8 cellular contexts compared by ENCODE assay signal in the genomic region with DNA sequence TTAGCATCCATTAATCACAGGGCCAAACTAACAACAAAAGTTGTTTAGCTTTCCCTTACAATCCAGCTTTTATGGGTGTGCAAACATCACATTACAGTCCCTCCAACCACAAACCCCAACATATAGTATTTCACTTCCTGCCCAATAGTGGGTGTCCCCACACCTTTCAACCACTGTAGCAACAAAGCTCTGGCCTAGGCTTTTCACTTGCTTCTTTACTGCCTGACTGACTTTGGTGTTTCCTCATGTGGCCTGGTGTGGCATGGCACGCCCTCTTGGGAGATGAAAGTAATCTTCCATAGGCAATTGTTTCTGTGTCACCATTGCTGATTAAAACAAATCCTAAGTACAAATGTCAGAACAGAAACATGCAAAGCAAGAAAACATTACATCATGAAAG. TPM values are rescaled to one million over a fixed set of nuclear protein-coding genes. Genes with fewer than 3 reads are reported as not detected.
DNase-seq lines count a peak whose midpoint lies in the region; ATAC-seq and TF ChIP-seq lines count a peak whose summit lies in the region.

No MANE protein-coding gene starts in this region.

- H3K27me3 ChIP-seq in KMS-11 (ENCODE audit: insufficient read depth, low read depth) (no peaks in the 10 kb centered on the region), upper lobe of right lung (no peaks in the 10 kb centered on the region), A673 (replicated peaks; ENCODE audit: insufficient read depth, low read depth, low read length, poor library complexity) (no peaks in the 10 kb centered on the region), sigmoid colon (no peaks in the 10 kb centered on the region)

- H3K9me3 ChIP-seq in upper lobe of right lung (no peaks in the 10 kb centered on the region), A673 (ENCODE audit: low read depth, low read length, poor library complexity, severe bottlenecking) (no peaks in the 10 kb centered on the region), sigmoid colon (no peaks in the 10 kb centered on the region)

- ATAC-seq in GM18508 (IDR thresholded peaks at IDR 0.05; ENCODE audit: insufficient read depth, unreplicated experiment) = peak; percentile 83
- peak; percentile 97 for ATAC-seq in GM21619 (IDR thresholded peaks at IDR 0.05; ENCODE audit: unreplicated experiment)
- ATAC-seq in upper lobe of right lung = peak; percentile 57

- H3K4me2 ChIP-seq in KMS-11 = peak overlapping the region; percentile 15; the same call in 1 of the 2 replicates

- no TSS peak for BruUV-seq in A673 (replicated peaks; lab: Mats Ljungman, UMichigan)

- H3K9ac ChIP-seq in KMS-11 = no peak overlapping the region

- H3K27me3 Mint-ChIP-seq in activated naive CD8-positive, alpha-beta T cell = no peaks in the 10 kb centered on the region

- 81 to 91% methylated on average over 1 of the region's 1 CpG for WGBS in lower leg skin, 2 donors
- WGBS in sigmoid colon, 2 donors = 18 to 34% methylated on average over 1 of the region's 1 CpG

- peaks cover 21% of the 10 kb centered on the region for H3K4me1 Mint-ChIP-seq in activated naive CD8-positive, alpha-beta T cell (ENCODE audit: low read depth)

- POLR2A ChIA-PET in A673 (lab: Charles Lee; ENCODE audit: low non-redundant PET) = interaction anchor here (0.7 kb wide), 1 partner anchor 406 kb away, joined by 8 read pairs; no protein-coding TSS in a partner anchor

- H2AFZ ChIP-seq in KMS-11 (ENCODE audit: low read depth) = no peak overlapping the region

- intact Hi-C loops in upper lobe of right lung (cut with DNase I) (no loop called here), A673 (cut with micrococcal nuclease; ENCODE audit: unreplicated experiment) (no loop called here), lower leg skin (cut with DNase I; ENCODE audit: low total_unique reads) (no loop called here), sigmoid colon (cut with DNase I) (no loop called here)

- no peak overlapping the region for H3K4me3 Mint-ChIP-seq in activated naive CD8-positive, alpha-beta T cell

- H3K4me1 ChIP-seq in KMS-11 (ENCODE audit: low read depth, poor library complexity, severe bottlenecking) = peaks cover 28% of the 10 kb centered on the region
- H3K4me1 ChIP-seq in upper lobe of right lung = no peaks in the 10 kb centered on the region
- H3K4me1 ChIP-seq in A673 (ENCODE audit: insufficient read depth, low read length, poor library complexity, severe bottlenecking) = peaks cover 3% of the 10 kb centered on the region
- H3K4me1 ChIP-seq in sigmoid colon = no peaks in the 10 kb centered on the region

- no peaks in the 10 kb centered on the region for H3K9me3 Mint-ChIP-seq in activated naive CD8-positive, alpha-beta T cell (ENCODE audit: low read depth)

- TF ChIP-seq POLR2A in lower leg skin (IDR thresholded peaks at IDR 0.05) (no peak), sigmoid colon (IDR thresholded peaks at IDR 0.05) (no peak)

- no peak overlapping the region for H3K27ac ChIP-seq in KMS-11
- H3K27ac ChIP-seq in upper lobe of right lung = no peak overlapping the region
- no peak overlapping the region for H3K27ac ChIP-seq in A673 (ENCODE audit: low read depth, low read length, poor library complexity, severe bottlenecking)
- H3K27ac ChIP-seq in sigmoid colon = no peak overlapping the region

- H3K27ac Mint-ChIP-seq in activated naive CD8-positive, alpha-beta T cell = peak overlapping the region; percentile 67

- DNase-seq in upper lobe of right lung = no peak
- DNase-seq in A673 (ENCODE audit: low spot score) = no peak
- DNase-seq in lower leg skin (ENCODE audit: low spot score in 2 of 2) = no peak
- DNase-seq in sigmoid colon = no peak

- no peaks in the 10 kb centered on the region for H4K20me1 ChIP-seq in KMS-11 (ENCODE audit: insufficient read depth)

- CTCF ChIA-PET in A673 (lab: Charles Lee) = no interaction called here

- TF ChIP-seq CTCF in KMS-11 (conservative IDR thresholded peaks at IDR 0.05; ENCODE audit: low read depth, low read length) (no peak), upper lobe of right lung (IDR thresholded peaks at IDR 0.05) (no peak), A673 (conservative IDR thresholded peaks at IDR 0.05; ENCODE audit: low read depth, low read length) (no peak), lower leg skin (IDR thresholded peaks at IDR 0.05) (no peak), sigmoid colon (IDR thresholded peaks at IDR 0.05) (no peak)

- H3K4me3 ChIP-seq in KMS-11 (IDR thresholded peaks at IDR 0.05; ENCODE audit: insufficient read depth, low read depth, low read length) (no peak overlapping the region), upper lobe of right lung (no peak overlapping the region), A673 (ENCODE audit: low read depth, low read length, poor library complexity, severe bottlenecking) (no peak overlapping the region), lower leg skin (ENCODE audit: low read depth, poor library complexity, severe bottlenecking) (no peak overlapping the region), sigmoid colon (no peak overlapping the region)

- no peaks in the 10 kb centered on the region for H3K36me3 Mint-ChIP-seq in activated naive CD8-positive, alpha-beta T cell

- no peak for TF ChIP-seq EP300 in sigmoid colon (IDR thresholded peaks at IDR 0.05)

- no peaks in the 10 kb centered on the region; the same call in 1 of the 2 replicates for H3K36me3 ChIP-seq in KMS-11 (ENCODE audit: insufficient read depth)
- H3K36me3 ChIP-seq in upper lobe of right lung = peaks cover 13% of the 10 kb centered on the region
- H3K36me3 ChIP-seq in A673 (ENCODE audit: insufficient read depth, low read length, poor library complexity, severe bottlenecking) = peaks cover 42% of the 10 kb centered on the region
- H3K36me3 ChIP-seq in sigmoid colon = peaks cover 0 to 14% (median 3%) of the 10 kb centered on the region in 4 donors

- H3K79me2 ChIP-seq in KMS-11 (ENCODE audit: insufficient read depth, low read depth) = no peaks in the 10 kb centered on the region

RNA-seq across cellular contexts. Expression of gene CRLS1, which starts 9.2 kb away (rescaled TPM):
- total RNA-seq in upper lobe of right lung (45.3 TPM), A673 (2021) (43.4 and 51.5 TPM in 2 replicates), lower leg skin (10 to 100 TPM; 23.0 to 29.0 (median 25.3) TPM), sigmoid colon (10 to 100 TPM; 26.3 to 42.1 (median 36.2) TPM)
- 10 to 100 TPM; 39.6 to 57.8 (median 43.9) TPM for polyA plus RNA-seq in sigmoid colon

RNA-seq across cellular contexts. Expression of gene MCM8, which starts 46.3 kb away (rescaled TPM):
- 5.2 TPM for total RNA-seq in upper lobe of right lung
- total RNA-seq in A673 (2021) = 49.7 and 56.4 TPM in 2 replicates
- 1 to 10 TPM; 2.4 to 5.1 (median 4.3) TPM for total RNA-seq in lower leg skin
- total RNA-seq in sigmoid colon = 1 to 10 TPM; 4.6 to 8.0 (median 6.4) TPM
- 1 to 10 TPM; 1.8 to 5.6 (median 2.5) TPM for polyA plus RNA-seq in sigmoid colon

RNA-seq across cellular contexts. Expression of gene TRMT6, which starts 46.4 kb away (rescaled TPM):
- total RNA-seq in upper lobe of right lung = 8.5 TPM
- total RNA-seq in A673 (2021) = 38.6 and 41.6 TPM in 2 replicates
- total RNA-seq in lower leg skin = 10 to 100 TPM; 10.2 to 16.1 (median 11.4) TPM
- total RNA-seq in sigmoid colon = 10 to 100 TPM in 1 of 4 donors, 1 to 10 TPM in 3; 6.1 to 12.7 (median 8.4) TPM
- polyA plus RNA-seq in sigmoid colon = 10 to 100 TPM in 1 of 3 donors, 1 to 10 TPM in 2; 6.0 to 11.6 (median 7.8) TPM

RNA-seq across cellular contexts. Expression of gene LRRN4, which starts 57.1 kb away (rescaled TPM):
- 76.6 TPM for total RNA-seq in upper lobe of right lung
- total RNA-seq in A673 (2021) = 0.15 TPM in 1 of 2 replicates, not detected in the other
- total RNA-seq in lower leg skin = not detected
- under 1 TPM in 1 of 4 donors, not detected in 3; 0.16 TPM for total RNA-seq in sigmoid colon
- polyA plus RNA-seq in sigmoid colon = under 1 TPM in 1 of 3 donors, not detected in 2; 0.04 TPM
